Comparison of ENCODE assay signal across 8 cellular contexts in genomic region chrX:150365953-150366911, GRCh38. TPM values are rescaled to one million over a fixed set of nuclear protein-coding genes. Genes with fewer than 3 reads are reported as not detected.
DNase-seq lines count a peak whose midpoint lies in the region; ATAC-seq and TF ChIP-seq lines count a peak whose summit lies in the region.

No MANE protein-coding gene starts in this region.

- peaks cover 7% of the 10 kb centered on the region for H3K27me3 Mint-ChIP-seq in activated CD4-positive, alpha-beta memory T cell treated with anti-CD3 and anti-CD28 coated beads, Interleukin-2, amount 10 ng/mL, durations not matched to agents 7 days and 5 days
- H3K27me3 Mint-ChIP-seq in nephron progenitor cell (ENCODE audit: low read depth, poor library complexity), result peaks cover 42% of the 10 kb centered on the region

- ATAC-seq in HG02610 (IDR thresholded peaks at IDR 0.05; ENCODE audit: unreplicated experiment) (no peak), GM18511 (IDR thresholded peaks at IDR 0.05; ENCODE audit: unreplicated experiment) (no peak), HG03025 (IDR thresholded peaks at IDR 0.05; ENCODE audit: low FRiP score, unreplicated experiment) (no peak)

- CTCF ChIA-PET in activated CD4-positive, alpha-beta memory T cell treated with anti-CD3 and anti-CD28 coated beads, Interleukin-2, amount 10 ng/mL, durations not matched to agents 7 days and 5 days (lab: Charles Lee), result interaction anchor here (0.6 to 3.6 kb wide), 8 partner anchors 10 to 333 kb away, joined by 3 to 36 read pairs (median 4); no protein-coding TSS in a partner anchor

- peak; percentile 1 for DNase-seq in stimulated activated CD4-positive, alpha-beta T cell treated with anti-CD3 and anti-CD28 coated beads, Interleukin-12 subunit alpha, Interleukin-12 subunit beta, amount 100 ng/mL, for 4 hours
- no peak for DNase-seq in stimulated activated CD4-positive, alpha-beta T cell treated with anti-CD3 and anti-CD28 coated beads, Interleukin-2, amount 100 ng/mL, for 48 hours
- no peak for DNase-seq in activated CD4-positive, alpha-beta memory T cell treated with anti-CD3 and anti-CD28 coated beads, Interleukin-2, amount 10 ng/mL, durations not matched to agents 7 days and 5 days
- DNase-seq in fibroblast of pulmonary artery (ENCODE audit: low read depth) (peak; percentile 51), nephron progenitor cell (peak; percentile 53)

- TF ChIP-seq CTCF in fibroblast of pulmonary artery (IDR thresholded peaks at IDR 0.05; ENCODE audit: low read length, missing control alignments) (peak; percentile 30), nephron progenitor cell (IDR thresholded peaks at IDR 0.05) (no peak)

- H3K4me1 Mint-ChIP-seq in activated CD4-positive, alpha-beta memory T cell treated with anti-CD3 and anti-CD28 coated beads, Interleukin-2, amount 10 ng/mL, durations not matched to agents 7 days and 5 days, result peaks cover 20% of the 10 kb centered on the region
- H3K4me1 Mint-ChIP-seq in nephron progenitor cell, result peaks cover 17% of the 10 kb centered on the region

- H3K9me3 Mint-ChIP-seq in activated CD4-positive, alpha-beta memory T cell treated with anti-CD3 and anti-CD28 coated beads, Interleukin-2, amount 10 ng/mL, durations not matched to agents 7 days and 5 days, result no peaks in the 10 kb centered on the region
- peaks cover 42% of the 10 kb centered on the region for H3K9me3 Mint-ChIP-seq in nephron progenitor cell

- POLR2A ChIA-PET in activated CD4-positive, alpha-beta memory T cell treated with anti-CD3 and anti-CD28 coated beads, Interleukin-2, amount 10 ng/mL, durations not matched to agents 7 days and 5 days (lab: Charles Lee), result interaction anchor here (1.6 to 2.4 kb wide), 3 partner anchors 44 to 117 kb away, joined by 3 to 11 read pairs (median 7); no protein-coding TSS in a partner anchor

- H3K4me3 ChIP-seq in fibroblast of pulmonary artery (replicated peaks; ENCODE audit: low read depth, low read length), result peak overlapping the region; percentile 60

- peak overlapping the region; percentile 47 for H3K27ac Mint-ChIP-seq in activated CD4-positive, alpha-beta memory T cell treated with anti-CD3 and anti-CD28 coated beads, Interleukin-2, amount 10 ng/mL, durations not matched to agents 7 days and 5 days
- no peak overlapping the region for H3K27ac Mint-ChIP-seq in nephron progenitor cell

- H3K36me3 Mint-ChIP-seq in activated CD4-positive, alpha-beta memory T cell treated with anti-CD3 and anti-CD28 coated beads, Interleukin-2, amount 10 ng/mL, durations not matched to agents 7 days and 5 days (ENCODE audit: low read depth), result no peaks in the 10 kb centered on the region
- H3K36me3 Mint-ChIP-seq in nephron progenitor cell (ENCODE audit: low read depth), result no peaks in the 10 kb centered on the region

- H3K4me3 Mint-ChIP-seq in activated CD4-positive, alpha-beta memory T cell treated with anti-CD3 and anti-CD28 coated beads, Interleukin-2, amount 10 ng/mL, durations not matched to agents 7 days and 5 days, result peak overlapping the region; percentile 79
- peak overlapping the region; percentile 79 for H3K4me3 Mint-ChIP-seq in nephron progenitor cell

RNA-seq across cellular contexts. Expression of gene MAMLD1, which starts 3.1 kb away (rescaled TPM):
- 1 to 10 TPM; 5.1 to 5.6 TPM for total RNA-seq in activated CD4-positive, alpha-beta memory T cell treated with anti-CD3 and anti-CD28 coated beads, Interleukin-2, amount 10 ng/mL, durations not matched to agents 7 days and 5 days

Comparison
In these comparisons a context has a peak if more than half of its experiments do, and no peak if none do; other contexts are left out.
1. DNase-seq: peak in stimulated activated CD4-positive, alpha-beta T cell treated with anti-CD3 and anti-CD28 coated beads, Interleukin-12 subunit alpha, Interleukin-12 subunit beta, amount 100 ng/mL, for 4 hours (single experiment), fibroblast of pulmonary artery (single experiment) and nephron progenitor cell (single experiment); none in stimulated activated CD4-positive, alpha-beta T cell treated with anti-CD3 and anti-CD28 coated beads, Interleukin-2, amount 100 ng/mL, for 48 hours (0 of 2) and activated CD4-positive, alpha-beta memory T cell treated with anti-CD3 and anti-CD28 coated beads, Interleukin-2, amount 10 ng/mL, durations not matched to agents 7 days and 5 days (single experiment).